In the genomic region with DNA sequence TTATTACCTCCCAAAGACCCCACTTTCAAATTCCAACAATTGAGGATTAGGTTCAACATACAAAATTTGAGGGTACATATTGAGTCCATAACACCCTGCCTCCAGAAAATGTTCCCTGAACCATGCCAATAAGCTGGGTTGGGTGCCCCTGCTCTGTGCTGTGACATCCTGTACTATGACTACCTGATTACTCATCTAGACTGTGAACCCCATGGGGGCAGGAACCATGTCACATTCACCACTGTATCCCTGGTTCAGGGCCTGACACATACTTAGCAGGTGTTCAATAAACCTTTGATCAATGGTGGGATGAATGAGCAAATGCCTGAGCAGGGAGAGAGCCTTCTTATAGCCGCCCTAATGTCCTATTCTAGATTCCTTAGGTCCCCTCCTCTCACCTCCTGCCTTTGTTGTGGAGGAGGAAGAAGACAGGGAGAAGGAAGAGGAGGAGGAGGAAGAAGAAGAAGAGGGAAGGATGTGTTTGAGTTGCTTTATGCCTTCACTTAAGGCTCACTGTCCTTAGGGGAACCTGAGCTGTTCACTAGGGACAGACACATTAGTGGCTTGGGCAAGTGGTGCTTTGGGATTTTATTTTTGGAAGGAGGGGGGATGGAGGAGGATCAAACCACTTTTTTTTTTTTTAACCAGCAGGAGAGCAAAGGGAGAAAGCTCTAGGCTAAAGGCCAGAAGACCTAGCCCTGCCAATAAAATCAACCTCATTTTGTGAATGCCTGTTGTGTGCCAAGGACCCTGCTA, we compare ENCODE assay signal across 11 cellular contexts. TPM values are rescaled to one million over a fixed set of nuclear protein-coding genes. Genes with fewer than 3 reads are reported as not detected.
DNase-seq lines count a peak whose midpoint lies in the region; ATAC-seq and TF ChIP-seq lines count a peak whose summit lies in the region.
"Had no signal": no experiment of that assay in that cellular context is flagged by ENCODE, and none has a peak within 500 bp of the region (broad histone marks: within the 10 kb centered on the region; RNA-seq: fewer than 3 reads in every experiment).

No MANE protein-coding gene starts in this region.

- H3K4me3 ChIP-seq in BLaER1 (no peak overlapping the region), MM.1S (ENCODE audit: low read length) (no peak overlapping the region)
- H3K4me3 ChIP-seq: lung, prostate gland had no signal

- TF ChIP-seq CTCF in MM.1S (IDR thresholded peaks at IDR 0.05; ENCODE audit: low read length) = no peak

- ATAC-seq in activated CD8-positive, alpha-beta T cell treated with anti-CD3 and anti-CD28 coated beads, Interleukin-2, amount 10 ng/mL, durations not matched to agents 7 days and 5 days = no peak
- ATAC-seq in HG02642 (IDR thresholded peaks at IDR 0.05; ENCODE audit: poor library complexity, unreplicated experiment) (no peak), left lobe of liver (no peak)
- ATAC-seq: SK-N-SH treated with all-trans-retinoic acid at 6 μM for 48 hours had no signal

- H3K27ac ChIP-seq in BLaER1 (no peak overlapping the region), MM.1S (ENCODE audit: low read length) (no peak overlapping the region)
- H3K27ac ChIP-seq: prostate gland had no signal

- peaks cover 61% of the 10 kb centered on the region for H3K36me3 ChIP-seq in BLaER1
- no peaks in the 10 kb centered on the region for H3K36me3 ChIP-seq in MM.1S (replicated peaks; ENCODE audit: insufficient read depth, low read length)
- H3K36me3 ChIP-seq: prostate gland had no signal

- H3K27ac Mint-ChIP-seq in activated CD8-positive, alpha-beta T cell treated with anti-CD3 and anti-CD28 coated beads, Interleukin-2, amount 10 ng/mL, durations not matched to agents 7 days and 5 days = peak overlapping the region; percentile 22

- H3K4me2 ChIP-seq in BLaER1 (0 out of 2 replicates have a peak overlapping the region, but pooled peaks have one; percentile 6), MM.1S (ENCODE audit: low read depth, low read length) (no peak overlapping the region)

- CTCF ChIA-PET in activated CD8-positive, alpha-beta T cell treated with anti-CD3 and anti-CD28 coated beads, Interleukin-2, amount 10 ng/mL, durations not matched to agents 7 days and 5 days (lab: Charles Lee) = interaction anchor here (1.0 to 1.6 kb wide), 2 partner anchors 18 to 46 kb away, joined by 3 to 9 read pairs; no protein-coding TSS in a partner anchor

- POLR2A ChIA-PET in activated CD8-positive, alpha-beta T cell treated with anti-CD3 and anti-CD28 coated beads, Interleukin-2, amount 10 ng/mL, durations not matched to agents 7 days and 5 days (lab: Charles Lee) = interaction anchor here (1.2 to 1.6 kb wide), 3 partner anchors 11 to 23 kb away, joined by 3 to 12 read pairs (median 3); a partner anchor contains a TSS

- H3K79me2 ChIP-seq in MM.1S (ENCODE audit: low read length) = no peaks in the 10 kb centered on the region

- H3F3A ChIP-seq in MM.1S (ENCODE audit: insufficient read depth, low read length) = no peaks in the 10 kb centered on the region

- H3K9ac ChIP-seq in BLaER1 (no peak overlapping the region), MM.1S (ENCODE audit: low read length) (no peak overlapping the region)

- 0 out of 2 replicates have a peak, but pooled peaks cover 3% of the 10 kb centered on the region for H4K20me1 ChIP-seq in BLaER1
- no peaks in the 10 kb centered on the region for H4K20me1 ChIP-seq in MM.1S (ENCODE audit: insufficient read depth, low read length)

- no peaks in the 10 kb centered on the region for H3K9me2 ChIP-seq in MM.1S (replicated peaks; ENCODE audit: insufficient read depth, low read length)

- H2AFZ ChIP-seq in MM.1S (ENCODE audit: low read length) = no peak overlapping the region

- no peaks in the 10 kb centered on the region for H3K27me3 Mint-ChIP-seq in activated CD8-positive, alpha-beta T cell treated with anti-CD3 and anti-CD28 coated beads, Interleukin-2, amount 10 ng/mL, durations not matched to agents 7 days and 5 days (ENCODE audit: low read depth)

- H3K9me3 ChIP-seq in BLaER1 (no peaks in the 10 kb centered on the region), MM.1S (replicated peaks; ENCODE audit: insufficient read depth, low read length) (no peaks in the 10 kb centered on the region)
- H3K9me3 ChIP-seq: prostate gland had no signal

- H3K4me3 Mint-ChIP-seq in activated CD8-positive, alpha-beta T cell treated with anti-CD3 and anti-CD28 coated beads, Interleukin-2, amount 10 ng/mL, durations not matched to agents 7 days and 5 days = no peak overlapping the region

- H3K9me3 Mint-ChIP-seq in activated CD8-positive, alpha-beta T cell treated with anti-CD3 and anti-CD28 coated beads, Interleukin-2, amount 10 ng/mL, durations not matched to agents 7 days and 5 days (ENCODE audit: insufficient read depth) = peaks cover 5% of the 10 kb centered on the region

- H3K4me1 Mint-ChIP-seq in activated CD8-positive, alpha-beta T cell treated with anti-CD3 and anti-CD28 coated beads, Interleukin-2, amount 10 ng/mL, durations not matched to agents 7 days and 5 days (ENCODE audit: low read depth) = peaks cover 89% of the 10 kb centered on the region

- H3K36me3 Mint-ChIP-seq in activated CD8-positive, alpha-beta T cell treated with anti-CD3 and anti-CD28 coated beads, Interleukin-2, amount 10 ng/mL, durations not matched to agents 7 days and 5 days (ENCODE audit: low read depth) = peaks cover 82% of the 10 kb centered on the region

- DNase-seq in ELR (ENCODE audit: low read depth) (peak; percentile 41), kidney tubule cell (ENCODE audit: low spot score) (peak; percentile 46), CD1c-positive myeloid dendritic cell (ENCODE audit: extremely low spot score) (no peak), left lobe of liver (ENCODE audit: low spot score) (no peak), MM.1S (no peak)
- DNase-seq in activated CD8-positive, alpha-beta T cell treated with anti-CD3 and anti-CD28 coated beads, Interleukin-2, amount 10 ng/mL, durations not matched to agents 7 days and 5 days = no peak

- H3K4me1 ChIP-seq in BLaER1 (peaks cover 52% of the 10 kb centered on the region), MM.1S (ENCODE audit: low read length) (no peaks in the 10 kb centered on the region)
- H3K4me1 ChIP-seq: prostate gland had no signal

- H3K27me3 ChIP-seq in BLaER1 = no peaks in the 10 kb centered on the region
- H3K27me3 ChIP-seq in MM.1S (replicated peaks; ENCODE audit: insufficient read depth, low read length) = no peaks in the 10 kb centered on the region

RNA-seq across cellular contexts. Expression of a gene that starts 21.3 kb away (rescaled TPM):
- total RNA-seq in activated CD8-positive, alpha-beta T cell treated with anti-CD3 and anti-CD28 coated beads, Interleukin-2, amount 10 ng/mL, durations not matched to agents 7 days and 5 days = 10 to 100 TPM; 44.6 to 45.3 TPM
- 0.10 TPM for total RNA-seq in left lobe of liver

Comparison
In these comparisons a context has a peak if more than half of its experiments do, and no peak if none do; other contexts are left out.
1. DNase-seq: peak in ELR (single experiment) and kidney tubule cell (single experiment); none in activated CD8-positive, alpha-beta T cell treated with anti-CD3 and anti-CD28 coated beads, Interleukin-2, amount 10 ng/mL, durations not matched to agents 7 days and 5 days (single experiment), CD1c-positive myeloid dendritic cell (single experiment), left lobe of liver (single experiment) and MM.1S (single experiment).
2. RNA of a gene that starts 21.3 kb away (total RNA-seq): 44.6 to 45.3 TPM in activated CD8-positive, alpha-beta T cell treated with anti-CD3 and anti-CD28 coated beads, Interleukin-2, amount 10 ng/mL, durations not matched to agents 7 days and 5 days; 0.10 TPM in left lobe of liver (single experiment); every median in the first group is over 10 times any median in the second.